Comparison of ENCODE assay signal across 11 cellular contexts in the genomic region with DNA sequence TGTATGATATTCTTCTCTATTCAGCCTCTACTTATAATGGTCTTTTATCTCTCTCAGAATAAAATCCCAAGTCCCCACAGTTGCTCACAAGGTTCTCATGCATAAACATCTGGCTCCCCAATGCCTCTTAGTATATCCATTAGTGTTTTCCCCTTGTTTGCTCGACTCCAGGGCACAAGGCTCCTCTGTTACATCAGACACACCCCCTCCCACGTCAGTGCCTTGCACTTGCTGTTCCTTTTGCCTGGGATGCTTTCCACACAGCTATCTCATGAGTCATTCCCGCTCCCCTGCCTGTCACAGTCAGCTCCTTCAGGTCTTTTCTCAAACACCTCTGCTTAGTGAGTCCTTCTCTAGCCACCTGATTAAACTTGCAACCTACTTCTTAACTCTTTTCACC.
A peak's percentile ranks its signal among the peaks of the same experiment; 100 is the strongest.
DNase-seq lines count a peak whose midpoint lies in the region; ATAC-seq and TF ChIP-seq lines count a peak whose summit lies in the region.
"Had no signal": no experiment of that assay in that cellular context is flagged by ENCODE, and none has a peak within 500 bp of the region (broad histone marks: within the 10 kb centered on the region; RNA-seq: fewer than 3 reads in every experiment).

No MANE protein-coding gene starts in this region.

- no peak for TF ChIP-seq POLR2A in vagina (IDR thresholded peaks at IDR 0.05)

- H3K4me1 Mint-ChIP-seq in immature natural killer cell: no peaks in the 10 kb centered on the region
- H3K4me1 Mint-ChIP-seq: activated naive CD4-positive, alpha-beta T cell treated with anti-CD3 and anti-CD28 coated beads, Interleukin-2, amount 10 ng/mL, durations not matched to agents 7 days and 5 days had no signal

- H3K27me3 Mint-ChIP-seq in immature natural killer cell (ENCODE audit: low read depth in 3 of 3): peaks cover 0 to 4% (median 0%) of the 10 kb centered on the region in 3 donors
- H3K27me3 Mint-ChIP-seq: activated naive CD4-positive, alpha-beta T cell treated with anti-CD3 and anti-CD28 coated beads, Interleukin-2, amount 10 ng/mL, durations not matched to agents 7 days and 5 days had no signal

- H3K4me3 Mint-ChIP-seq in immature natural killer cell: no peak overlapping the region
- H3K4me3 Mint-ChIP-seq: activated naive CD4-positive, alpha-beta T cell treated with anti-CD3 and anti-CD28 coated beads, Interleukin-2, amount 10 ng/mL, durations not matched to agents 7 days and 5 days had no signal

- no peaks in the 10 kb centered on the region for H3K36me3 ChIP-seq in vagina

- H3K9me3 Mint-ChIP-seq in immature natural killer cell: peaks cover 0 to 8% (median 3%) of the 10 kb centered on the region in 6 donors

- no peak overlapping the region for H3K27ac Mint-ChIP-seq in immature natural killer cell
- H3K27ac Mint-ChIP-seq: activated naive CD4-positive, alpha-beta T cell treated with anti-CD3 and anti-CD28 coated beads, Interleukin-2, amount 10 ng/mL, durations not matched to agents 7 days and 5 days had no signal

- no peaks in the 10 kb centered on the region for H3K27me3 ChIP-seq in vagina

- no peak overlapping the region for H3K27ac ChIP-seq in vagina

- no peak for ATAC-seq in HG02678 (IDR thresholded peaks at IDR 0.05; ENCODE audit: unreplicated experiment)

- TF ChIP-seq CTCF in vagina (IDR thresholded peaks at IDR 0.05): no peak

- peak; percentile 0 for DNase-seq in EL
- peak; percentile 86 for DNase-seq in amniotic epithelial cell (ENCODE audit: low read depth)
- peak; percentile 9 for DNase-seq in glomerular visceral epithelial cell (ENCODE audit: extremely low spot score)
- peak in 53 of 56 donors; percentile 0 to 87 (median 63) for DNase-seq in nucleus accumbens (lab: John Stamatoyannopoulos, UW)
- no peak for DNase-seq in immature natural killer cell
- DNase-seq in HuH-7 (ENCODE audit: low spot score): no peak
- no peak for DNase-seq in vagina (ENCODE audit: extremely low spot score in 2 of 2)
- DNase-seq: activated naive CD4-positive, alpha-beta T cell treated with anti-CD3 and anti-CD28 coated beads, Interleukin-2, amount 10 ng/mL, durations not matched to agents 7 days and 5 days; AML-193; T-helper 9 cell had no signal

- no peaks in the 10 kb centered on the region for H3K4me1 ChIP-seq in vagina

- no peaks in the 10 kb centered on the region for H3K36me3 Mint-ChIP-seq in immature natural killer cell
- H3K36me3 Mint-ChIP-seq: activated naive CD4-positive, alpha-beta T cell treated with anti-CD3 and anti-CD28 coated beads, Interleukin-2, amount 10 ng/mL, durations not matched to agents 7 days and 5 days had no signal

- no peak overlapping the region for H3K4me3 ChIP-seq in vagina

- intact Hi-C loops in vagina (cut with DNase I): no loop called here

- H3K9me3 ChIP-seq in vagina: no peaks in the 10 kb centered on the region

Comparison
In these comparisons a context has a peak if more than half of its experiments do, and no peak if none do; other contexts are left out.
1. DNase-seq: peak in EL (single experiment), amniotic epithelial cell (single experiment), glomerular visceral epithelial cell (single experiment) and nucleus accumbens (53 of 56); none in immature natural killer cell (0 of 3), HuH-7 (single experiment) and vagina (0 of 2).